In genomic region chr18:64322189-64322588, GRCh38 we compare ENCODE assay signal across 24 cellular contexts.
"Had no signal": no experiment of that assay in that cellular context is flagged by ENCODE, and none has a peak within 500 bp of the region (broad histone marks: within the 10 kb centered on the region; RNA-seq: fewer than 3 reads in every experiment).

No MANE protein-coding gene starts in this region.

- H3K27ac ChIP-seq: coronary artery, dorsolateral prefrontal cortex, epithelial cell of prostate, esophagus squamous epithelium, gastrocnemius medialis, heart right ventricle, left lung, lower lobe of right lung had no signal

- H3K27me3 ChIP-seq: dorsolateral prefrontal cortex, esophagus squamous epithelium, gastrocnemius medialis, heart right ventricle, left lung had no signal

- H3K36me3 ChIP-seq: esophagus squamous epithelium, gastrocnemius medialis, heart right ventricle, left lung, lower lobe of right lung had no signal

- H3K27ac Mint-ChIP-seq: mesothelial cell of epicardium had no signal

- H3K4me1 ChIP-seq: esophagus squamous epithelium, gastrocnemius medialis, heart right ventricle, left lung, lower lobe of right lung had no signal

- H3K9me3 ChIP-seq: esophagus squamous epithelium, gastrocnemius medialis, lower lobe of right lung, mucosa of descending colon had no signal

- ATAC-seq: esophagus mucosa, gastrocnemius medialis, heart right ventricle, left cardiac atrium, left lung, left ventricle myocardium superior, lower lobe of right lung, mucosa of descending colon had no signal

- DNase-seq: dermis blood vessel endothelial cell; dorsolateral prefrontal cortex; effector CD4-positive, alpha-beta T cell; effector memory CD4-positive, alpha-beta T cell; erythroblast; esophagus squamous epithelium; foreskin fibroblast; foreskin melanocyte; gastrocnemius medialis; glutamatergic neuron; head of caudate nucleus; heart right ventricle; hippocampal formation; left cardiac atrium; left lung; left ventricle myocardium superior; lower lobe of right lung; mesenchymal stem cell; mucosa of descending colon; naive B cell had no signal

- H3K4me3 Mint-ChIP-seq: mesothelial cell of epicardium had no signal

- H3K4me3 ChIP-seq: coronary artery, dorsolateral prefrontal cortex, esophagus squamous epithelium, gastrocnemius medialis, heart right ventricle, left lung, lower lobe of right lung, mucosa of descending colon had no signal
